8 cellular contexts compared by ENCODE assay signal in the genomic region with DNA sequence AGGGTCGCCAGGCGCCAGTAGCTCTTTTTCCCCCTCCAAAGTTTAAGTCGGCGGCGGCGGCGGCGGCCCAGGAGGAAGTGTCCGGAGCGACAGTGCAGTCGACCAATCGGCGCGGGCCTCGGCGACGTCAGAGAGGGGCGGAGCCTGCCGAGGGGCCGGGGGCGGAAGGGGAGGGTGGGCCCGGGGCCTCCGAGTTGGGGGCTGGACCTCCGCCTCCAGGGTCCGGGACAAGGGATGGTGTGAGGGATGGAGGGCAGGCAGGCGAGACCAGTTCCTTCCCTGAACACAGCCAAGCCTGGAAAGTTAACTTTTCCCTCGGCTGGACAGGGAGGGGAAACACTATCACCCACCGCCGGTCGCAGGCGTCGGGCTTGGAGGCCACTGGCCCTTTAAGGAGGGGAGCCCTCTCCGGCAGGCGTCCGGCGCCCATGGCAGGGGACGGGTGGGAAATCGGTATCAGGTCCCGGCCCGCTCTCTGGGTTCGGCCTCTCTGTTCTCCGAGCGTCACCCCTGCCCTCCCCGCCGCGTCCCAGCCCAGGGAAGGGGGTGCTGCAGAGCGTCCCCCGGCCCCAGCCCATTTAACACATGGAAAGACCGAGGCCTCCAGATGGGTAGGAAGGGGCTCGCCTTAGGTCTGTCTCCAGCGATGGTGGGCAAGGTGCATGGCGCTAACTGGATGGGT. TPM values are rescaled to one million over a fixed set of nuclear protein-coding genes. Genes with fewer than 3 reads are reported as not detected.
DNase-seq lines count a peak whose midpoint lies in the region; ATAC-seq and TF ChIP-seq lines count a peak whose summit lies in the region.

PRKD2 (minus strand) TSS at position 81 of the 682 bp plus-strand sequence. CDS start 744 bp downstream, outside the sequence.

- H3K4me1 ChIP-seq in ectodermal cell (ENCODE audit: control insufficient read depth, insufficient read depth, low read length) = peaks cover 14% of the 10 kb centered on the region
- H3K4me1 ChIP-seq in lower lobe of right lung = peaks cover 50% of the 10 kb centered on the region

- H3K4me3 ChIP-seq in GM12865 (ENCODE audit: low read depth, low read length) (peak within 1 kb of the TSS; percentile 97), ectodermal cell (ENCODE audit: insufficient read depth, low read depth, low read length) (peak within 1 kb of the TSS; percentile 82), lower lobe of right lung (peak within 1 kb of the TSS; percentile 69)

- TF ChIP-seq CTCF in GM12865 (IDR thresholded peaks at IDR 0.05; ENCODE audit: insufficient read depth, low read depth, low read length, missing control alignments) (no peak), lower lobe of right lung (IDR thresholded peaks at IDR 0.05) (no peak)

- H3K36me3 ChIP-seq in ectodermal cell (ENCODE audit: control insufficient read depth, insufficient read depth, low read length) = peaks cover 11% of the 10 kb centered on the region
- H3K36me3 ChIP-seq in lower lobe of right lung = peaks cover 26% of the 10 kb centered on the region

- H3K9me3 ChIP-seq in ectodermal cell (ENCODE audit: control insufficient read depth, low read length) (no peaks in the 10 kb centered on the region), lower lobe of right lung (no peaks in the 10 kb centered on the region)

- WGBS in ectodermal cell, 2 experiments = 4% methylated on average over 52 of the region's 52 CpGs

- DNase-seq in GM12865 (ENCODE audit: low read depth) (peak; percentile 90), NCI-H82 treated with DMSO at 0.1 percent for 48 hours (lab: John Stamatoyannopoulos, UW; ENCODE audit: unreplicated experiment) (peak; percentile 54), lower lobe of right lung (peak; percentile 92), NCI-H1048 (lab: John Stamatoyannopoulos, UW) (no peak)
- peak; percentile 60 to 89 for DNase-seq in activated CD8-positive, alpha-beta memory T cell treated with anti-CD3 and anti-CD28 coated beads for 1 hour (ENCODE audit: extremely low read depth in 1 of 2, low read depth in 1 of 2)
- DNase-seq in stimulated activated CD4-positive, alpha-beta T cell treated with anti-CD3 and anti-CD28 coated beads, TNF-alpha, amount 100 ng/mL, for 1 hour (ENCODE audit: low read depth in 3 of 3, low spot score in 1 of 3) = peak; percentile 49 to 92 (median 72)

- peak; percentile 24 for ATAC-seq in HG03108 (IDR thresholded peaks at IDR 0.05; ENCODE audit: unreplicated experiment)
- ATAC-seq in lower lobe of right lung = peak; percentile 87 to 90

- H3K27ac ChIP-seq in ectodermal cell (ENCODE audit: insufficient read depth, low read depth, low read length, poor library complexity, severe bottlenecking) (peak within 1 kb of the TSS; percentile 63), lower lobe of right lung (peak within 1 kb of the TSS; percentile 89)

- H3K27me3 ChIP-seq in ectodermal cell (ENCODE audit: control insufficient read depth, insufficient read depth, low read length, poor library complexity, severe bottlenecking) (no peaks in the 10 kb centered on the region), lower lobe of right lung (ENCODE audit: low read depth) (no peaks in the 10 kb centered on the region)

- intact Hi-C loops in lower lobe of right lung (cut with DNase I) = no loop called here

RNA-seq across cellular contexts. Expression of gene PRKD2, which starts in this region (rescaled TPM):
- 44.7 TPM for polyA plus RNA-seq in ectodermal cell (2013, experiment 1 of 4)
- polyA plus RNA-seq in ectodermal cell (2013, experiment 2 of 4) = 50.4 TPM
- 34.9 TPM for polyA plus RNA-seq in ectodermal cell (2013, experiment 3 of 4)
- 32.4 TPM for polyA plus RNA-seq in ectodermal cell (2013, experiment 4 of 4)
- total RNA-seq in lower lobe of right lung = 45.0 TPM
